18 cellular contexts compared by ENCODE assay signal in the genomic region with DNA sequence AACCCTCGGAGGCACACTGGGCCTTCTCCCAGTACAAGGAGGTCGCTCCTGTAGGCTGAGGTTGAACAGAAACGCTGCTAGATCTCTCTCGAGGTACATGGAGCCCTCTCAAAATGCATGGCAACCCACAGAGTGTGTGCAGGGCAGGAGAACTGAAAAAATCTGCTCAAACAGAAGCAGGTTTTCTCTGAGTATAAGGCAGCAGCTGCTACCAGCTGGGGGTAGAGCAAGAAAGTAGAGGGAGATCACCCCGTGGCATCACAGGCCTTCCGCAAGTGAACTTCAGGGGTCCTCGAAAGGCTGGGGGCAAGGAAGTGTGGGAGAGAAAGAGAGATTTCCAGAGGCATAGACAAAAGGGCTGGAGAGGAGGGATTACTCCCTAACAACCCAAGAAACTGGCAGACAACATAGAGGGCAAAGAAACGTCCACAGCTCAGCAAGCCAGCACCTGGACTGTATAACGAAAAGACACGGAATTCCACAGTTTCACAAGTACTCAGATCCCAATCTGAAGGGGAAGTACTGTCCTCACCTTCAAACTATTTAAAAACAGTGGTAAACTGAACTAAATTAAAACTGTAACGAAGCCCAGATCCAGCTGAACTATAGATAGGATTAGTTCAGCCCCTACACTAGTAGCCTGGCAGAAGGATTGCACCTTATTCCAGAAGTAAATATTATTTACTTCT.
DNase-seq lines count a peak whose midpoint lies in the region; FAIRE-seq and TF ChIP-seq lines count a peak whose summit lies in the region.
"Had no signal": no experiment of that assay in that cellular context is flagged by ENCODE, and none has a peak within 500 bp of the region (broad histone marks: within the 10 kb centered on the region; RNA-seq: fewer than 3 reads in every experiment).

No MANE protein-coding gene starts in this region.

- no peak overlapping the region for H3K56ac ChIP-seq in H9 (ENCODE audit: insufficient read length, low read depth, low read length)

- BruUV-seq in OCI-LY7 (replicated peaks; lab: Mats Ljungman, UMichigan): no TSS peak

- no peaks in the 10 kb centered on the region for H3K36me3 Mint-ChIP-seq in H9 (ENCODE audit: insufficient read depth in 1 of 3, low read depth in 3 of 3)
- H3K36me3 Mint-ChIP-seq in glutamatergic neuron (ENCODE audit: unreplicated experiment): no peaks in the 10 kb centered on the region
- H3K36me3 Mint-ChIP-seq: CD4-positive, CD25-positive, alpha-beta regulatory T cell had no signal

- H3K79me2 ChIP-seq in H9 (ENCODE audit: insufficient read depth, low read length) (no peaks in the 10 kb centered on the region), trophoblast cell (ENCODE audit: control insufficient read depth, insufficient read depth, low read length, poor library complexity) (no peaks in the 10 kb centered on the region), OCI-LY7 (ENCODE audit: insufficient read depth, low read depth, low read length) (no peaks in the 10 kb centered on the region)

- H3K9me3 Mint-ChIP-seq in H9: no peaks in the 10 kb centered on the region
- H3K9me3 Mint-ChIP-seq in glutamatergic neuron (ENCODE audit: unreplicated experiment): no peaks in the 10 kb centered on the region

- FAIRE-seq in bronchial epithelial cell (lab: Jason Lieb, UNC): peak; percentile 72
- FAIRE-seq: GM12878, GM18507, HepG2, HTR-8/SVneo had no signal

- DNase-seq in H9 (no peak), bronchial epithelial cell (ENCODE audit: low read depth) (no peak), glutamatergic neuron (peak; percentile 14), trophoblast cell (peak; percentile 31 to 62), OCI-LY7 (ENCODE audit: low spot score) (no peak), NCI-H526 treated with DMSO at 0.1 percent for 48 hours (lab: John Stamatoyannopoulos, UW) (no peak), RKO (ENCODE audit: low spot score) (no peak), epidermal melanocyte (ENCODE audit: insufficient read length, low spot score) (no peak)
- DNase-seq: ACHN; CD4-positive, CD25-positive, alpha-beta regulatory T cell; DMS79; GM23248; HCEC 1CT had no signal

- POLR2A ChIA-PET in OCI-LY7 (lab: Charles Lee): no interaction called here

- H3K36me3 ChIP-seq in bronchial epithelial cell (ENCODE audit: control insufficient read depth, insufficient read depth, low read length): no peaks in the 10 kb centered on the region
- no peaks in the 10 kb centered on the region for H3K36me3 ChIP-seq in trophoblast cell (ENCODE audit: control insufficient read depth in 1 of 2, insufficient read depth in 2 of 2, low read length in 2 of 2)
- no peaks in the 10 kb centered on the region for H3K36me3 ChIP-seq in OCI-LY7 (ENCODE audit: insufficient read depth, low read length)
- H3K36me3 ChIP-seq: BLaER1 treated with 17β-estradiol and CSF1 and Interleukin-3, amounts not matched to agents 10 nM and 100 nM had no signal

- no peaks in the 10 kb centered on the region for H3K9me2 ChIP-seq in OCI-LY7 (ENCODE audit: insufficient read depth, low read length)

- H3K4me3 Mint-ChIP-seq in H9 (no peak overlapping the region), glutamatergic neuron (ENCODE audit: unreplicated experiment) (no peak overlapping the region)
- H3K4me3 Mint-ChIP-seq: CD4-positive, CD25-positive, alpha-beta regulatory T cell had no signal

- H2AFZ ChIP-seq in H9 (ENCODE audit: low read length): no peak overlapping the region
- no peak overlapping the region for H2AFZ ChIP-seq in trophoblast cell (ENCODE audit: insufficient read depth, low read length, poor library complexity)
- no peak overlapping the region for H2AFZ ChIP-seq in OCI-LY7 (ENCODE audit: low read length)
- H2AFZ ChIP-seq: GM23248 had no signal

- H4K12ac ChIP-seq in trophoblast cell (ENCODE audit: low read depth, low read length): no peak overlapping the region

- H4K20me1 ChIP-seq in H9 (ENCODE audit: control insufficient read depth, insufficient read depth, insufficient read length) (no peaks in the 10 kb centered on the region), OCI-LY7 (ENCODE audit: insufficient read depth, low read length) (no peaks in the 10 kb centered on the region)
- H4K20me1 ChIP-seq: BLaER1 treated with 17β-estradiol and CSF1 and Interleukin-3, amounts not matched to agents 10 nM and 100 nM had no signal

- no peak overlapping the region for H2BK120ac ChIP-seq in H9 (ENCODE audit: low read depth, low read length, poor library complexity, severe bottlenecking)
- H2BK120ac ChIP-seq in trophoblast cell (ENCODE audit: insufficient read depth, low read length, poor library complexity): no peak overlapping the region

- H3K9ac ChIP-seq in H9 (ENCODE audit: extremely low read depth, insufficient read length, low read length) (no peak overlapping the region), trophoblast cell (ENCODE audit: low read length) (no peak overlapping the region)
- H3K9ac ChIP-seq: BLaER1 treated with 17β-estradiol and CSF1 and Interleukin-3, amounts not matched to agents 10 nM and 100 nM; GM23248 had no signal

- H3K4me1 ChIP-seq in H9 (ENCODE audit: insufficient read depth, low read length): no peaks in the 10 kb centered on the region
- peaks cover 0 to 2% of the 10 kb centered on the region in 2 experiments for H3K4me1 ChIP-seq in trophoblast cell (ENCODE audit: control insufficient read depth in 1 of 2, insufficient read depth in 2 of 2, low read length in 2 of 2)
- H3K4me1 ChIP-seq in OCI-LY7 (ENCODE audit: insufficient read depth, low read length, poor library complexity, severe bottlenecking): no peaks in the 10 kb centered on the region
- H3K4me1 ChIP-seq: BLaER1 treated with 17β-estradiol and CSF1 and Interleukin-3, amounts not matched to agents 10 nM and 100 nM had no signal

- no peak overlapping the region for H2BK15ac ChIP-seq in H9 (ENCODE audit: low read depth, low read length)

- WGBS in H9 (ENCODE audit: extremely low coverage, insufficient read length, low lambda C conversion rate): no CpG with 5 or more reads among the region's 11 CpGs
- whole genome bisulfite sequencing in trophoblast cell (ENCODE audit: extremely low coverage, insufficient coverage, insufficient read length): no CpG with 5 or more reads among the region's 11 CpGs

- H3T11ph ChIP-seq in H9 (ENCODE audit: low read length): no peak overlapping the region

- H3K27me3 Mint-ChIP-seq in H9 (ENCODE audit: low read depth) (no peaks in the 10 kb centered on the region), glutamatergic neuron (ENCODE audit: unreplicated experiment) (peaks cover 2% of the 10 kb centered on the region)
- H3K27me3 Mint-ChIP-seq: CD4-positive, CD25-positive, alpha-beta regulatory T cell had no signal

- peak overlapping the region; percentile 1 to 65 (median 9); a peak in 3 of 7 replicates for H3K27ac Mint-ChIP-seq in H9
- no peak overlapping the region for H3K27ac Mint-ChIP-seq in glutamatergic neuron (ENCODE audit: unreplicated experiment)
- H3K27ac Mint-ChIP-seq: CD4-positive, CD25-positive, alpha-beta regulatory T cell had no signal

- H2BK20ac ChIP-seq in H9 (ENCODE audit: low read depth, low read length, poor library complexity, severe bottlenecking): no peak overlapping the region

- CTCF ChIA-PET in OCI-LY7 (lab: Charles Lee; ENCODE audit: unreplicated experiment): no interaction called here

- no peak overlapping the region for H3K18ac ChIP-seq in H9 (ENCODE audit: insufficient read length, low read depth, low read length)
- no peak overlapping the region for H3K18ac ChIP-seq in trophoblast cell (ENCODE audit: low read length)

- TF ChIP-seq CTCF in H9 (conservative IDR thresholded peaks at IDR 0.05) (no peak), bronchial epithelial cell (IDR thresholded peaks at IDR 0.05; ENCODE audit: insufficient read depth, low read length, severe bottlenecking) (no peak), glutamatergic neuron (IDR thresholded peaks at IDR 0.05; ENCODE audit: partially characterized antibody, unreplicated experiment) (no peak), OCI-LY7 (conservative IDR thresholded peaks at IDR 0.05; ENCODE audit: low read length) (no peak)

- H3K23ac ChIP-seq in H9 (ENCODE audit: insufficient read length, low read depth, low read length) (no peak overlapping the region), trophoblast cell (ENCODE audit: low read length) (no peak overlapping the region)

- H3K4me2 ChIP-seq in H9 (ENCODE audit: insufficient read depth, insufficient read length, low read length) (no peak overlapping the region), trophoblast cell (ENCODE audit: low read length) (no peak overlapping the region), OCI-LY7 (ENCODE audit: low read length) (no peak overlapping the region)
- H3K4me2 ChIP-seq: BLaER1 treated with 17β-estradiol and CSF1 and Interleukin-3, amounts not matched to agents 10 nM and 100 nM had no signal

- H2BK12ac ChIP-seq in H9 (ENCODE audit: insufficient read length, low read depth, low read length): no peak overlapping the region
- no peak overlapping the region for H2BK12ac ChIP-seq in trophoblast cell (ENCODE audit: low read length)

- H3K4ac ChIP-seq in H9 (ENCODE audit: low read depth, low read length): no peak overlapping the region
- H3K4ac ChIP-seq in trophoblast cell (ENCODE audit: low read depth, low read length): no peak overlapping the region

- H3K14ac ChIP-seq in H9 (ENCODE audit: insufficient read depth, low read length) (no peak overlapping the region), trophoblast cell (ENCODE audit: low read length) (no peak overlapping the region)

- no peaks in the 10 kb centered on the region for H3K27me3 ChIP-seq in H9 (ENCODE audit: insufficient read depth, low read length)
- H3K27me3 ChIP-seq in bronchial epithelial cell (ENCODE audit: control insufficient read depth, insufficient read depth, low read length): no peaks in the 10 kb centered on the region
- no peaks in the 10 kb centered on the region for H3K27me3 ChIP-seq in trophoblast cell (ENCODE audit: insufficient read depth, low read length)
- H3K27me3 ChIP-seq: BLaER1 treated with 17β-estradiol and CSF1 and Interleukin-3, amounts not matched to agents 10 nM and 100 nM had no signal

- no peak overlapping the region for H4K8ac ChIP-seq in H9 (replicated peaks; ENCODE audit: insufficient read length, low read depth, low read length)
- H4K8ac ChIP-seq in trophoblast cell (ENCODE audit: low read depth, low read length): no peak overlapping the region

- H4K91ac ChIP-seq in H9 (ENCODE audit: insufficient read length, low read depth, low read length): no peak overlapping the region
- no peak overlapping the region for H4K91ac ChIP-seq in trophoblast cell (ENCODE audit: low read depth, low read length)

- H2BK5ac ChIP-seq in H9 (ENCODE audit: insufficient read length, low read length): no peak overlapping the region
- no peak overlapping the region for H2BK5ac ChIP-seq in trophoblast cell (ENCODE audit: low read depth, low read length, poor library complexity)

- H3K4me1 Mint-ChIP-seq in H9: peaks cover 9 to 11% of the 10 kb centered on the region in 2 experiments; a peak in 3 of 4 replicates
- peaks cover 8% of the 10 kb centered on the region for H3K4me1 Mint-ChIP-seq in glutamatergic neuron (ENCODE audit: low read depth, unreplicated experiment)
- H3K4me1 Mint-ChIP-seq: CD4-positive, CD25-positive, alpha-beta regulatory T cell had no signal

- intact Hi-C loops in OCI-LY7 (cut with micrococcal nuclease; ENCODE audit: unreplicated experiment): no loop called here

- H2AK5ac ChIP-seq in H9 (ENCODE audit: insufficient read length, low read length): no peak overlapping the region
- H2AK5ac ChIP-seq in trophoblast cell (ENCODE audit: low read length): no peak overlapping the region

- no peaks in the 10 kb centered on the region for H3K23me2 ChIP-seq in H9 (ENCODE audit: insufficient read length, low read depth, low read length, poor library complexity, severe bottlenecking)

- no peaks in the 10 kb centered on the region for H3K79me1 ChIP-seq in H9 (ENCODE audit: insufficient read depth, low read depth, low read length, poor library complexity, severe bottlenecking)
- no peaks in the 10 kb centered on the region for H3K79me1 ChIP-seq in trophoblast cell (ENCODE audit: low read length)

- H4K5ac ChIP-seq in H9 (ENCODE audit: insufficient read length, low read depth, low read length): no peak overlapping the region

- H3K9me3 ChIP-seq in H9 (ENCODE audit: control insufficient read depth, low read depth, low read length): no peaks in the 10 kb centered on the region
- H3K9me3 ChIP-seq in trophoblast cell (ENCODE audit: insufficient read depth, low read depth, low read length): no peaks in the 10 kb centered on the region
- H3K9me3 ChIP-seq in OCI-LY7 (ENCODE audit: low read length): no peaks in the 10 kb centered on the region
- H3K9me3 ChIP-seq: BLaER1 treated with 17β-estradiol and CSF1 and Interleukin-3, amounts not matched to agents 10 nM and 100 nM had no signal

- no peak overlapping the region for H3K4me3 ChIP-seq in bronchial epithelial cell (ENCODE audit: low read depth, low read length)
- H3K4me3 ChIP-seq in trophoblast cell (ENCODE audit: low read depth, low read length): no peak overlapping the region
- H3K4me3 ChIP-seq in OCI-LY7 (ENCODE audit: low read depth, low read length, poor library complexity, severe bottlenecking): no peak overlapping the region
- H3K4me3 ChIP-seq: BLaER1 treated with 17β-estradiol and CSF1 and Interleukin-3, amounts not matched to agents 10 nM and 100 nM; GM12878; GM23248 had no signal

- H3K27ac ChIP-seq in H9 (ENCODE audit: insufficient read length, low read depth, low read length) (no peak overlapping the region), trophoblast cell (ENCODE audit: low read depth, low read length) (no peak overlapping the region), OCI-LY7 (ENCODE audit: low read depth, low read length, poor library complexity, severe bottlenecking) (no peak overlapping the region)
- H3K27ac ChIP-seq: BLaER1 treated with 17β-estradiol and CSF1 and Interleukin-3, amounts not matched to agents 10 nM and 100 nM; GM23248 had no signal

Comparison
In these comparisons a context has a peak if more than half of its experiments do, and no peak if none do; other contexts are left out.
1. DNase-seq: peak in glutamatergic neuron (single experiment) and trophoblast cell (2 of 2); none in H9 (single experiment), bronchial epithelial cell (single experiment), OCI-LY7 (single experiment), NCI-H526 treated with DMSO at 0.1 percent for 48 hours (single experiment), RKO (single experiment) and epidermal melanocyte (single experiment).